10 cellular contexts compared by ENCODE assay signal in genomic region chr11:2265396-2265795, GRCh38. TPM values are rescaled to one million over a fixed set of nuclear protein-coding genes. Genes with fewer than 3 reads are reported as not detected.
DNase-seq lines count a peak whose midpoint lies in the region; ATAC-seq and TF ChIP-seq lines count a peak whose summit lies in the region.
"Had no signal": no experiment of that assay in that cellular context is flagged by ENCODE, and none has a peak within 500 bp of the region (broad histone marks: within the 10 kb centered on the region; RNA-seq: fewer than 3 reads in every experiment).

No MANE protein-coding gene starts in this region.

- no peaks in the 10 kb centered on the region for H3K79me1 ChIP-seq in mesenchymal stem cell (replicated peaks; ENCODE audit: low read length, poor library complexity, severe bottlenecking)

- H3K18ac ChIP-seq in mesenchymal stem cell (ENCODE audit: low read depth in 1 of 2, low read length in 2 of 2) = no peak overlapping the region

- H3K36me3 Mint-ChIP-seq in activated naive CD4-positive, alpha-beta T cell treated with anti-CD3 and anti-CD28 coated beads for 36 hours (ENCODE audit: low read depth) = no peaks in the 10 kb centered on the region

- H3K27ac Mint-ChIP-seq in activated naive CD4-positive, alpha-beta T cell treated with anti-CD3 and anti-CD28 coated beads for 36 hours = peak overlapping the region; percentile 27

- no peak overlapping the region for H2BK120ac ChIP-seq in mesenchymal stem cell (ENCODE audit: low read depth, low read length)

- peak; percentile 56 for DNase-seq in activated naive CD4-positive, alpha-beta T cell treated with anti-CD3 and anti-CD28 coated beads for 36 hours
- no peak for DNase-seq in activated naive CD4-positive, alpha-beta T cell treated with anti-CD3 and anti-CD28 coated beads, Interleukin-2, amount 50 U/mL, for 16 hours
- DNase-seq in NB4 (ENCODE audit: low read depth) = peak; percentile 64
- DNase-seq in esophagus muscularis mucosa (ENCODE audit: extremely low spot score) = peak; percentile 90
- DNase-seq in upper lobe of left lung = no peak
- no peak for DNase-seq in NK-92 treated with Interleukin-12 subunit alpha and Interleukin-12 subunit beta, amount 100 ng/mL, for 24 hours (lab: John Stamatoyannopoulos, UW)
- no peak for DNase-seq in mesenchymal stem cell

- H3K9me3 Mint-ChIP-seq in activated naive CD4-positive, alpha-beta T cell treated with anti-CD3 and anti-CD28 coated beads for 36 hours = no peaks in the 10 kb centered on the region

- H4K91ac ChIP-seq in mesenchymal stem cell (ENCODE audit: low read length) = no peak overlapping the region

- no peak overlapping the region for H3K14ac ChIP-seq in mesenchymal stem cell (ENCODE audit: low read length in 2 of 2)

- peaks cover 23% of the 10 kb centered on the region for H3K4me1 Mint-ChIP-seq in activated naive CD4-positive, alpha-beta T cell treated with anti-CD3 and anti-CD28 coated beads for 36 hours (ENCODE audit: low read depth)

- H3K4me3 ChIP-seq in NB4 (ENCODE audit: low read depth, low read length) = no peak overlapping the region
- H3K4me3 ChIP-seq in esophagus muscularis mucosa = no peak overlapping the region
- H3K4me3 ChIP-seq in upper lobe of left lung = no peak overlapping the region
- peak overlapping the region in 1 of 2 experiments; percentile 10 for H3K4me3 ChIP-seq in mesenchymal stem cell (ENCODE audit: insufficient read depth in 1 of 2, low read depth in 1 of 2, low read length in 2 of 2)

- H3K36me3 ChIP-seq in esophagus muscularis mucosa (no peaks in the 10 kb centered on the region), upper lobe of left lung (no peaks in the 10 kb centered on the region), mesenchymal stem cell (ENCODE audit: control insufficient read depth in 1 of 2, insufficient read depth in 2 of 2, low read depth in 1 of 2, low read length in 2 of 2) (peaks cover 0 to 7% of the 10 kb centered on the region in 2 experiments)

- H3K4me1 ChIP-seq in esophagus muscularis mucosa (peaks cover 19 to 20% (median 19%) of the 10 kb centered on the region in 4 donors), upper lobe of left lung (peaks cover 19 to 39% (median 24%) of the 10 kb centered on the region in 4 donors), mesenchymal stem cell (ENCODE audit: control insufficient read depth, insufficient read depth, low read depth, low read length) (peaks cover 11% of the 10 kb centered on the region)

- H3K4me3 Mint-ChIP-seq in activated naive CD4-positive, alpha-beta T cell treated with anti-CD3 and anti-CD28 coated beads for 36 hours = peak overlapping the region; percentile 22

- H3K27me3 ChIP-seq in esophagus muscularis mucosa (peaks cover 0 to 67% (median 17%) of the 10 kb centered on the region in 4 donors), upper lobe of left lung (peaks cover 0 to 10% (median 1%) of the 10 kb centered on the region in 4 donors), mesenchymal stem cell (ENCODE audit: control insufficient read depth in 1 of 2, insufficient read depth in 1 of 2, low read length in 2 of 2) (peaks cover 59 to 83% of the 10 kb centered on the region in 2 experiments)

- no peak for TF ChIP-seq EP300 in esophagus muscularis mucosa (IDR thresholded peaks at IDR 0.05)
- no peak for TF ChIP-seq EP300 in upper lobe of left lung (IDR thresholded peaks at IDR 0.05)

- H3K23ac ChIP-seq in mesenchymal stem cell (ENCODE audit: low read length in 2 of 2) = no peak overlapping the region

- H3K9ac ChIP-seq in mesenchymal stem cell (ENCODE audit: low read length) = no peak overlapping the region

- H3K4ac ChIP-seq in mesenchymal stem cell (ENCODE audit: low read depth in 1 of 2, low read length in 2 of 2) = no peak overlapping the region

- H2BK15ac ChIP-seq in mesenchymal stem cell (ENCODE audit: low read depth, poor library complexity, severe bottlenecking) = no peak overlapping the region

- no peaks in the 10 kb centered on the region for H3K9me3 ChIP-seq in esophagus muscularis mucosa
- no peaks in the 10 kb centered on the region for H3K9me3 ChIP-seq in upper lobe of left lung
- H3K9me3 ChIP-seq in mesenchymal stem cell (ENCODE audit: control insufficient read depth, low read length) = no peaks in the 10 kb centered on the region

- peaks cover 9% of the 10 kb centered on the region for H3K27me3 Mint-ChIP-seq in activated naive CD4-positive, alpha-beta T cell treated with anti-CD3 and anti-CD28 coated beads for 36 hours (ENCODE audit: low read depth)

- H3K27ac ChIP-seq in esophagus muscularis mucosa (replicated peaks in 1 of 4) (no peak overlapping the region), upper lobe of left lung (peak overlapping the region; percentile 35 to 72 (median 48)), mesenchymal stem cell (ENCODE audit: low read length, poor library complexity, severe bottlenecking) (no peak overlapping the region)
- H3K27ac ChIP-seq: C4-2B had no signal

- TF ChIP-seq CTCF in NB4 (IDR thresholded peaks at IDR 0.05; ENCODE audit: low read depth, low read length) (no peak), esophagus muscularis mucosa (IDR thresholded peaks at IDR 0.05) (no peak), upper lobe of left lung (IDR thresholded peaks at IDR 0.05) (peak in 2 of 6 experiments; percentile 4 to 9)

- intact Hi-C loops in activated naive CD4-positive, alpha-beta T cell treated with anti-CD3 and anti-CD28 coated beads for 36 hours (cut with micrococcal nuclease) = loop anchor here (5.0 kb wide), 2 partner anchors 123 to 413 kb away; partner anchors contain the start of gene LSP1
- intact Hi-C loops in esophagus muscularis mucosa (cut with DNase I) = no loop called here

- CTCF ChIA-PET in activated naive CD4-positive, alpha-beta T cell treated with anti-CD3 and anti-CD28 coated beads for 36 hours (lab: Charles Lee) = interaction anchor here (1.1 kb wide), 1 partner anchor 67 kb away, joined by 3 read pairs; no protein-coding TSS in a partner anchor

- peak in 1 of 2 donors; percentile 11 for ATAC-seq in upper lobe of left lung (ENCODE audit: low FRiP score in 2 of 2)
- no peak for ATAC-seq in GM21737 (IDR thresholded peaks at IDR 0.05; ENCODE audit: unreplicated experiment)

- no peak overlapping the region for H3K4me2 ChIP-seq in mesenchymal stem cell (ENCODE audit: low read length, poor library complexity, severe bottlenecking)

- H2AFZ ChIP-seq in mesenchymal stem cell (ENCODE audit: low read depth, low read length) = no peak overlapping the region

- WGBS in esophagus muscularis mucosa = 69% methylated on average over 2 of the region's 2 CpGs
- 42 to 49% methylated on average over 2 of the region's 2 CpGs for WGBS in upper lobe of left lung, 2 donors
- 93% methylated on average over 2 of the region's 2 CpGs for WGBS in mesenchymal stem cell

- no peak overlapping the region for H2BK12ac ChIP-seq in mesenchymal stem cell (ENCODE audit: low read length in 2 of 2)

- no peak overlapping the region for H2BK5ac ChIP-seq in mesenchymal stem cell (ENCODE audit: low read depth, low read length, poor library complexity, severe bottlenecking)

- H2AK5ac ChIP-seq in mesenchymal stem cell (ENCODE audit: low read length, severe bottlenecking) = no peak overlapping the region

- TF ChIP-seq POLR2A in NB4 (IDR thresholded peaks at IDR 0.05; ENCODE audit: extremely low read depth, insufficient read length) (no peak), esophagus muscularis mucosa (IDR thresholded peaks at IDR 0.05; ENCODE audit: low read depth) (no peak), upper lobe of left lung (IDR thresholded peaks at IDR 0.05) (no peak)

- no peak overlapping the region for H4K8ac ChIP-seq in mesenchymal stem cell (ENCODE audit: low read length)

RNA-seq across cellular contexts. Expression of gene ASCL2, which starts 5.0 kb away (rescaled TPM):
- total RNA-seq in activated naive CD4-positive, alpha-beta T cell treated with anti-CD3 and anti-CD28 coated beads for 36 hours = not detected
- under 1 TPM in 3 of 4 donors, not detected in 1; 0.32 to 0.83 (median 0.42) TPM for total RNA-seq in esophagus muscularis mucosa
- 1 to 10 TPM in 4 of 6 donors, not detected in 2; 1.4 to 3.4 (median 1.9) TPM for total RNA-seq in upper lobe of left lung
- not detected for polyA plus RNA-seq in mesenchymal stem cell (2013, experiment 1 of 2)
- polyA plus RNA-seq in mesenchymal stem cell (2013, experiment 2 of 2) = not detected
- total RNA-seq: skeletal muscle tissue had no signal

RNA-seq across cellular contexts. Expression of gene C11orf21, which starts 36.3 kb away (rescaled TPM):
- total RNA-seq in activated naive CD4-positive, alpha-beta T cell treated with anti-CD3 and anti-CD28 coated beads for 36 hours = 1 to 10 TPM; 6.1 to 6.6 TPM
- total RNA-seq in esophagus muscularis mucosa = 1 to 10 TPM in 1 of 4 donors, under 1 TPM in 2, not detected in 1; 0.29 to 1.2 (median 0.83) TPM
- total RNA-seq in upper lobe of left lung = 10 to 100 TPM in 2 of 6 donors, 1 to 10 TPM in 4; 2.3 to 20.3 (median 9.5) TPM
- polyA plus RNA-seq in mesenchymal stem cell (2013, experiment 1 of 2) = not detected
- polyA plus RNA-seq in mesenchymal stem cell (2013, experiment 2 of 2) = not detected

RNA-seq across cellular contexts. Expression of gene TSPAN32, which starts 36.4 kb away (rescaled TPM):
- total RNA-seq in activated naive CD4-positive, alpha-beta T cell treated with anti-CD3 and anti-CD28 coated beads for 36 hours = 1 to 10 TPM; 5.0 to 5.3 TPM
- 1 to 10 TPM in 2 of 4 donors, under 1 TPM in 1, not detected in 1; 0.52 to 3.5 (median 1.2) TPM for total RNA-seq in esophagus muscularis mucosa
- 10 to 100 TPM in 2 of 6 donors, 1 to 10 TPM in 4; 3.1 to 16.4 (median 6.8) TPM for total RNA-seq in upper lobe of left lung
- 0.15 TPM for polyA plus RNA-seq in mesenchymal stem cell (2013, experiment 1 of 2)
- polyA plus RNA-seq in mesenchymal stem cell (2013, experiment 2 of 2) = 0.08 TPM

Comparison
In these comparisons a context has a peak if more than half of its experiments do, and no peak if none do; other contexts are left out.
1. DNase-seq: peak in activated naive CD4-positive, alpha-beta T cell treated with anti-CD3 and anti-CD28 coated beads for 36 hours (single experiment), NB4 (single experiment) and esophagus muscularis mucosa (single experiment); none in activated naive CD4-positive, alpha-beta T cell treated with anti-CD3 and anti-CD28 coated beads, Interleukin-2, amount 50 U/mL, for 16 hours (single experiment), upper lobe of left lung (0 of 2), NK-92 treated with Interleukin-12 subunit alpha and Interleukin-12 subunit beta, amount 100 ng/mL, for 24 hours (single experiment) and mesenchymal stem cell (single experiment).
2. H3K27ac ChIP-seq: peak in upper lobe of left lung (4 of 4); none in esophagus muscularis mucosa (0 of 4) and mesenchymal stem cell (single experiment).